In the genomic region with DNA sequence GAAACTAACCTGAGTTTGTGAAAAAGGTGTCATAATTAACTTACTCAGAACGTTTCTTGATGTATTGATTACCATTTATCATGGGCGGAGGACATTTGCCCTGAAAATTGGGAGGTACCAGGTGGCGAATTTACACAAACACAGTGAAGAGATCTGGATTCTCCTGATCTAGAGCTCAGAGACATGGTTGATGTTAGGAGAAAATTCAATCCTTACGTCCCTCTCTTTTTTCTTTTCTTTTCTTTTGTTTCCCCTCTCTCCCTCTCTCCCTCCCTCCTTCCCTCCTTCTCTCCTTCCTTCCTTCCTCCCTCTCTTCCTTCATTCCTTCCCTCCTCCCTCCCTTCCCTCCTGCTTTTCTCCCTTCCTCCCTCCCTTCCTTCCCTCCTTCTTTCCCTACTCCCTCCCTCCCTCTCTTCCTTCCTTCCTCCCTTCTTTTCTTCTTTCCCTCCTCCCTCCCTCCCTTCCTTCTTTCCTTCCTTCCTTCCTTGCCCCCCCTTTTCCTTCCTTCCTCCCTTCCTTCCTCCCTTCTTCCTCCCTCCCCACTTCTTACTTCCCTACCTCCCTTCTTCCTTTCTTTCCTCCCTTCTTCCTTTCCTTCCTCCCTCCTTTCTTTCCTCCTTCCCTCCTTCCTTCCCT, we compare ENCODE assay signal across 28 cellular contexts.
"Had no signal": no experiment of that assay in that cellular context is flagged by ENCODE, and none has a peak within 500 bp of the region (broad histone marks: within the 10 kb centered on the region; RNA-seq: fewer than 3 reads in every experiment).

No MANE protein-coding gene starts in this region.

- ATAC-seq: effector memory CD8-positive, alpha-beta T cell; esophagus mucosa; foreskin keratinocyte; gastrocnemius medialis; gastroesophageal sphincter; heart left ventricle; heart right ventricle had no signal

- H3K4me3 ChIP-seq: colonic mucosa, coronary artery, dorsolateral prefrontal cortex, esophagus muscularis mucosa, esophagus squamous epithelium, gastrocnemius medialis, gastroesophageal sphincter, heart left ventricle, heart right ventricle had no signal

- H3K9me3 ChIP-seq: colonic mucosa, esophagus squamous epithelium, gastrocnemius medialis had no signal

- H3K27me3 ChIP-seq: colonic mucosa, dorsolateral prefrontal cortex, esophagus muscularis mucosa, esophagus squamous epithelium, foreskin keratinocyte, gastrocnemius medialis, gastroesophageal sphincter, heart left ventricle, heart right ventricle had no signal

- H3K36me3 ChIP-seq: colonic mucosa, esophagus muscularis mucosa, esophagus squamous epithelium, gastrocnemius medialis, gastroesophageal sphincter, heart left ventricle, heart right ventricle had no signal

- FAIRE-seq: colon, endometrium, endothelial cell of umbilical vein, frontal cortex had no signal

- DNase-seq: colonic mucosa; cortex of kidney; dermis blood vessel endothelial cell; dorsolateral prefrontal cortex; effector CD4-positive, alpha-beta T cell; effector CD8-positive, alpha-beta T cell; effector memory CD4-positive, alpha-beta T cell; effector memory CD8-positive, alpha-beta T cell; endodermal cell; erythroblast; esophagus squamous epithelium; foreskin fibroblast; foreskin keratinocyte; foreskin melanocyte; gastrocnemius medialis; glutamatergic neuron; head of caudate nucleus; heart left ventricle; heart right ventricle had no signal

- H3K4me1 ChIP-seq: colonic mucosa, esophagus muscularis mucosa, esophagus squamous epithelium, foreskin keratinocyte, gastrocnemius medialis, gastroesophageal sphincter, heart left ventricle, heart right ventricle had no signal

- H3K27ac ChIP-seq: colonic mucosa, coronary artery, dorsolateral prefrontal cortex, epithelial cell of prostate, esophagus muscularis mucosa, esophagus squamous epithelium, foreskin keratinocyte, gastrocnemius medialis, gastroesophageal sphincter, heart left ventricle, heart right ventricle had no signal
